In the genomic region with DNA sequence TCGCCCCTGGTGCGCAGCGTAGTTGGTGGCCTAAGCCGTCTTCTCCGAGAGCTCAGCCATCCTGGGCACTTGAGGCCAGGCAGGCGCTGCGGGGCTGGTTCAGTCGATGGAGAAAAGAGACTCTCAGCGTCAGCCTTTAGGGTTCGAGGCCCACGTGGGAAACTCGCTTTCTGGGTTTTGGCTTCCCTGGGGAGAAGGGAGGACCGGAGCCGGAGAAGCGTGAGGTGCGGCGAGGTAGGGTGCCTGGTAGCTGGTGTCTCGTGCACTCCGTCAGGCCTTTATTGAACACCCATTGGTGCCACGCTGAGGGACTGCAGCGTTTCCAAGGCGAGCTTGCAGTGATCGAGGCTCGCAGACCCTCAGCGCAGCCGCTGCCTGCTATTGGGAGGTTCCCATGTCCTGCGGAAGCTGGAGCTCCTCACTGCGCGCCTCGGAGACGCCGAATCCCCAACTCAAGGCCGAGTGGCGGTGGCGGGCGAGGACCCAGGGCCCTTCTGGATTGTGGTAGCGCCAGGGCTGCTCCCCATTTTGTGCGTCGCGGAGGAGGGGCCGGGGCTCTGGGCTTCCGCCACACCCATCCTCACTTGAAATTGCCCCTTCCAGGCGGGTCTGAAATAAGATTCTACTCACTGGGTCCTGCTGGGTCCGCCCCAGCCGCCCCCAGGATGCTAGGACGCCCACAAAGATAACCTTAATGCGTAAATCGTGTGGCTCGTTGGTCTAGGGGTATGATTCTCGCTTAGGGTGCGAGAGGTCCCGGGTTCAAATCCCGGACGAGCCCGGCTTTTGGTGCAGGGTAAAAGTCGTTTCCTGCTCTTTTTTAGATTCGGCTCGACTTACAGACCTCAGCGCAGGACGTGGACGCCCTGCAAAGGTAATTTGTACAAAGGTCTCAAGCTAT, we compare ENCODE assay signal across 9 cellular contexts. TPM values are rescaled to one million over a fixed set of nuclear protein-coding genes. Genes with fewer than 3 reads are reported as not detected.
DNase-seq lines count a peak whose midpoint lies in the region; ATAC-seq, FAIRE-seq and TF ChIP-seq lines count a peak whose summit lies in the region.
"Had no signal": no experiment of that assay in that cellular context is flagged by ENCODE, and none has a peak within 500 bp of the region (broad histone marks: within the 10 kb centered on the region; RNA-seq: fewer than 3 reads in every experiment).

No MANE protein-coding gene starts in this region.

- H3K9me3 ChIP-seq in PC-3 (ENCODE audit: low read length) (no peaks in the 10 kb centered on the region), K562 (replicated peaks; ENCODE audit: control insufficient read depth, insufficient read depth, low read depth, low read length) (no peaks in the 10 kb centered on the region), right lobe of liver (no peaks in the 10 kb centered on the region), Caco-2 (no peaks in the 10 kb centered on the region)

- in situ Hi-C loops in K562 (cut with MboI) = no loop called here

- no peaks in the 10 kb centered on the region for H3K9me2 ChIP-seq in PC-3 (replicated peaks; ENCODE audit: low read length)

- CTCF ChIA-PET in GM10248 (lab: Yijun Ruan, JAX) = interaction anchor here (1.3 kb wide), 1 partner anchor 21 kb away, joined by 3 read pairs; no protein-coding TSS in a partner anchor
- CTCF ChIA-PET in PC-3 (lab: Charles Lee) = no interaction called here
- CTCF ChIA-PET in K562 (lab: Yijun Ruan, JAX; ENCODE audit: low intra/inter-chr PET ratio) = no interaction called here
- CTCF ChIA-PET in Caco-2 (lab: Charles Lee) = no interaction called here

- H3K4me3 ChIP-seq in PC-3 (ENCODE audit: low read length) (no peak overlapping the region), K562 (peak overlapping the region; percentile 55), right lobe of liver (no peak overlapping the region), Caco-2 (ENCODE audit: low read depth, low read length) (no peak overlapping the region)

- H3K4me1 ChIP-seq in PC-3 (ENCODE audit: insufficient read depth, low read length) (no peaks in the 10 kb centered on the region), K562 (replicated peaks in 1 of 2; ENCODE audit: control insufficient read depth in 2 of 2, insufficient read depth in 2 of 2, low read length in 2 of 2) (peaks cover 23 to 55% of the 10 kb centered on the region in 2 experiments), right lobe of liver (peaks cover 0 to 5% (median 0%) of the 10 kb centered on the region in 4 donors), Caco-2 (no peaks in the 10 kb centered on the region)

- H3K27ac Mint-ChIP-seq in Caco-2 (ENCODE audit: unreplicated experiment) = no peak overlapping the region

- H3F3A ChIP-seq in PC-3 (ENCODE audit: low read length, unreplicated experiment) = no peaks in the 10 kb centered on the region

- TF ChIP-seq CTCF in GM10248 (IDR thresholded peaks at IDR 0.05; ENCODE audit: control extremely low read depth, extremely low read depth, low read depth, missing control alignments) (no peak), PC-3 (conservative IDR thresholded peaks at IDR 0.05; ENCODE audit: low read depth, low read length) (no peak), K562 (IDR thresholded peaks at IDR 0.05 in 2 of 3, conservative IDR thresholded peaks at IDR 0.05 in 1 of 3; ENCODE audit: insufficient read depth in 2 of 3, low read depth in 1 of 3, low read length in 3 of 3) (no peak), right lobe of liver (IDR thresholded peaks at IDR 0.05) (no peak), Caco-2 (IDR thresholded peaks at IDR 0.05; ENCODE audit: insufficient read depth in 1 of 2, low read depth in 1 of 2, low read length in 1 of 2, severe bottlenecking in 1 of 2, unreplicated experiment in 1 of 2) (no peak)

- TF ChIP-seq POLR2A in K562 (conservative IDR thresholded peaks at IDR 0.05) (peak; percentile 54), right lobe of liver (IDR thresholded peaks at IDR 0.05) (no peak)

- H3K9me1 ChIP-seq in K562 (ENCODE audit: control insufficient read depth, insufficient read depth, low read length) = no peaks in the 10 kb centered on the region

- peaks cover 4% of the 10 kb centered on the region for H3K9me3 Mint-ChIP-seq in Caco-2 (ENCODE audit: unreplicated experiment)

- intact Hi-C loops in PC-3 (cut with micrococcal nuclease) = no loop called here
- intact Hi-C loops in K562 (cut with micrococcal nuclease) = loop anchor here (1.0 to 10.0 kb wide), 3 partner anchors 37 to 316 kb away; partner anchors contain the start of gene CLUAP1
- intact Hi-C loops in right lobe of liver (cut with DNase I) = no loop called here
- intact Hi-C loops in Caco-2 (cut with micrococcal nuclease; ENCODE audit: unreplicated experiment) = no loop called here

- H3K27ac ChIP-seq in PC-3 (ENCODE audit: low read length) = no peak overlapping the region
- H3K27ac ChIP-seq in K562 (ENCODE audit: extremely low read depth, low read depth, low read length) = peak overlapping the region; percentile 70; the same call in 2 of the 3 replicates
- H3K27ac ChIP-seq in right lobe of liver = no peak overlapping the region

- under 1% methylated on average over 56 of the region's 61 CpGs for WGBS in K562 (ENCODE audit: insufficient coverage, low coverage, missing lambda C conversion rate)
- WGBS in right lobe of liver (ENCODE audit: insufficient coverage, low coverage, low lambda C conversion rate, missing lambda C conversion rate) = 1% methylated on average over 16 of the region's 61 CpGs

- no peak overlapping the region for H3K4me3 Mint-ChIP-seq in Caco-2 (ENCODE audit: unreplicated experiment)

- no peak overlapping the region for H2AFZ ChIP-seq in PC-3 (ENCODE audit: low read length)
- peak overlapping the region; percentile 98 for H2AFZ ChIP-seq in K562 (ENCODE audit: low read depth, low read length)

- DNase-seq in A172 (ENCODE audit: low spot score) (peak; percentile 80), GM10248 (ENCODE audit: extremely low spot score) (peak; percentile 69), PC-3 (peak; percentile 27), K562 (ENCODE audit: extremely low read depth in 1 of 4, low spot score in 3 of 4) (peak; percentile 74 to 85 (median 77)), right lobe of liver (peak in 1 of 3 donors; percentile 57), Caco-2 (no peak)

- no peak; the same call in 1 of the 2 replicates for TF ChIP-seq EP300 in K562 (IDR thresholded peaks at IDR 0.05; ENCODE audit: low read length)

- H3K4me2 ChIP-seq in PC-3 (ENCODE audit: low read length) (no peak overlapping the region), K562 (ENCODE audit: insufficient read depth, low read length) (peak overlapping the region; percentile 99)

- H3K36me3 ChIP-seq in PC-3 (ENCODE audit: low read depth, low read length) (no peaks in the 10 kb centered on the region), K562 (ENCODE audit: control insufficient read depth, insufficient read depth, low read length) (no peaks in the 10 kb centered on the region), right lobe of liver (no peaks in the 10 kb centered on the region), Caco-2 (ENCODE audit: control insufficient read depth, insufficient read depth, low read length) (no peaks in the 10 kb centered on the region)

- H3K79me2 ChIP-seq in PC-3 (ENCODE audit: low read length) (no peaks in the 10 kb centered on the region), K562 (ENCODE audit: control insufficient read depth, insufficient read depth, low read length) (no peaks in the 10 kb centered on the region)

- ATAC-seq in PC-3 (no peak; the same call in 1 of the 2 replicates), K562 (peak; percentile 67), right lobe of liver (peak in 3 of 4 donors; percentile 29 to 45 (median 41)), GM21447 (IDR thresholded peaks at IDR 0.05; ENCODE audit: unreplicated experiment) (no peak), HG03469 (IDR thresholded peaks at IDR 0.05; ENCODE audit: unreplicated experiment) (no peak)

- peaks cover 25% of the 10 kb centered on the region for H3K36me3 Mint-ChIP-seq in Caco-2 (ENCODE audit: insufficient read depth, unreplicated experiment)

- H3K27me3 Mint-ChIP-seq in Caco-2 (ENCODE audit: insufficient read depth, unreplicated experiment) = no peaks in the 10 kb centered on the region

- H3K9ac ChIP-seq in PC-3 (ENCODE audit: low read length) (no peak overlapping the region), K562 (ENCODE audit: insufficient read depth in 1 of 2, low read depth in 2 of 2, low read length in 2 of 2) (peak overlapping the region; percentile 63 to 95)

- no peak for TF ChIP-seq RAD21 in K562 (CRISPR knock-in tag; conservative IDR thresholded peaks at IDR 0.05 in 1 of 2, IDR thresholded peaks at IDR 0.05 in 1 of 2)

- BruUV-seq in PC-3 (replicated peaks; lab: Mats Ljungman, UMichigan) (no TSS peak), K562 (replicated peaks; lab: Mats Ljungman, UMichigan) (no TSS peak), Caco-2 (replicated peaks; lab: Mats Ljungman, UMichigan) (no TSS peak)

- FAIRE-seq in K562 (lab: Jason Lieb, UNC) = peak; percentile 73
- FAIRE-seq: islet of Langerhans had no signal

- POLR2A ChIA-PET in GM10248 (lab: Yijun Ruan, JAX) = no interaction called here
- POLR2A ChIA-PET in PC-3 (lab: Charles Lee; ENCODE audit: unreplicated experiment) = no interaction called here
- POLR2A ChIA-PET in K562 (lab: Yijun Ruan, JAX) = interaction anchor here (0.6 to 1.2 kb wide), 5 partner anchors 12 to 349 kb away, joined by 3 to 5 read pairs (median 3); no protein-coding TSS in a partner anchor
- POLR2A ChIA-PET in Caco-2 (lab: Charles Lee) = no interaction called here

- H3K27me3 ChIP-seq in PC-3 (ENCODE audit: low read length) (no peaks in the 10 kb centered on the region), K562 (ENCODE audit: control insufficient read depth in 2 of 2, insufficient read depth in 2 of 2, low read length in 2 of 2) (no peaks in the 10 kb centered on the region), right lobe of liver (peaks cover 20 to 35% of the 10 kb centered on the region in 2 donors), Caco-2 (replicated peaks; ENCODE audit: control insufficient read depth, insufficient read depth, low read length) (no peaks in the 10 kb centered on the region; the same call in 1 of the 2 replicates)

- no peaks in the 10 kb centered on the region for H4K20me1 ChIP-seq in PC-3 (ENCODE audit: low read length)
- H4K20me1 ChIP-seq in K562 (replicated peaks; ENCODE audit: control insufficient read depth, insufficient read depth, low read length) = no peaks in the 10 kb centered on the region

- no peaks in the 10 kb centered on the region for H3K4me1 Mint-ChIP-seq in Caco-2 (ENCODE audit: low read depth, unreplicated experiment)

RNA-seq across cellular contexts. Expression of gene OR1F1, which starts 1.2 kb away (rescaled TPM):
- total RNA-seq in A172 (2014; rRNA removed; shearing (Covaris generic)) = not detected in 2 replicates
- total RNA-seq in PC-3 (2014; rRNA removed) (not detected in 2 replicates), K562 (2014; rRNA removed) (0.45 TPM in 1 of 2 replicates, not detected in the other), K562 (2014; rRNA removed; fragmentation: Illumina TruSeq; extraction: Trizol) (0.15 and 0.54 TPM in 2 replicates), K562 (2015; rRNA removed; fragmentation: Illumina TruSeq; extraction: Trizol) (0.23 TPM in 1 of 2 replicates, not detected in the other), K562 (2021) (0.22 TPM in 1 of 2 replicates, not detected in the other), right lobe of liver (not detected), Caco-2 (2022) (not detected in 2 replicates)
- 0.81 and 1.4 TPM in 2 replicates for total RNA-seq in K562 (2011; cell fraction: chromatin; rRNA removed; ENCODE audit: low replicate concordance)
- 1.3 and 1.8 TPM in 2 replicates for total RNA-seq in K562 (2011; cell fraction: nucleolus; rRNA removed)
- 0.73 and 2.6 TPM in 2 replicates for total RNA-seq in K562 (2011; cell fraction: nucleoplasm; rRNA removed)
- polyA plus RNA-seq in K562 (2011; rRNA removed) (0.46 TPM in 2 replicates), K562 (2014; fragmentation: Illumina TruSeq; extraction: Trizol) (0.30 and 0.61 TPM in 2 replicates), K562 (2014; fragmentation: Nextera tagmentation; extraction: Ambion mirVana) (not detected), K562 (2014; rRNA removed) (0.12 and 0.25 TPM in 2 replicates)
- 1.1 and 1.3 TPM in 2 replicates for polyA plus RNA-seq in K562 (2011; cell fraction: cytosol; rRNA removed)
- 0.57 and 1.0 TPM in 2 replicates for polyA plus RNA-seq in K562 (2011; cell fraction: nucleus; rRNA removed)
- 0.08 and 0.11 TPM in 2 replicates for polyA plus RNA-seq in K562 (2012)
- 0.84 and 2.9 TPM in 2 replicates for polyA minus RNA-seq in K562 (2011; rRNA and poly(A)+ RNA removed)
- polyA minus RNA-seq in K562 (2011; cell fraction: cytosol; rRNA and poly(A)+ RNA removed) = 2.0 TPM in 1 of 2 replicates, not detected in the other
- polyA minus RNA-seq in K562 (2011; cell fraction: nucleus; rRNA and poly(A)+ RNA removed) = 0.44 TPM in 1 of 2 replicates, not detected in the other

RNA-seq across cellular contexts. Expression of gene ZNF200, which starts 45.8 kb away (rescaled TPM):
- 14.6 and 17.2 TPM in 2 replicates for total RNA-seq in A172 (2014; rRNA removed; shearing (Covaris generic))
- total RNA-seq in PC-3 (2014; rRNA removed) = 4.7 and 5.0 TPM in 2 replicates
- total RNA-seq in K562 (2011; cell fraction: chromatin; rRNA removed; ENCODE audit: low replicate concordance) = 21.1 and 31.6 TPM in 2 replicates
- total RNA-seq in K562 (2011; cell fraction: nucleolus; rRNA removed) = 11.8 and 12.5 TPM in 2 replicates
- total RNA-seq in K562 (2011; cell fraction: nucleoplasm; rRNA removed) = 19.4 and 23.4 TPM in 2 replicates
- total RNA-seq in K562 (2014; rRNA removed) = 11.2 and 11.8 TPM in 2 replicates
- 11.6 and 15.1 TPM in 2 replicates for total RNA-seq in K562 (2014; rRNA removed; fragmentation: Illumina TruSeq; extraction: Trizol)
- total RNA-seq in K562 (2015; rRNA removed; fragmentation: Illumina TruSeq; extraction: Trizol) = 12.1 and 14.5 TPM in 2 replicates
- total RNA-seq in K562 (2021) = 9.6 and 11.5 TPM in 2 replicates
- 5.3 and 6.0 TPM in 2 replicates for polyA plus RNA-seq in K562 (2011; rRNA removed)
- 2.3 and 3.2 TPM in 2 replicates for polyA plus RNA-seq in K562 (2011; cell fraction: cytosol; rRNA removed)
- polyA plus RNA-seq in K562 (2011; cell fraction: nucleus; rRNA removed) = 10.2 and 11.2 TPM in 2 replicates
- polyA plus RNA-seq in K562 (2012) = 7.0 and 8.5 TPM in 2 replicates
- polyA plus RNA-seq in K562 (2014; fragmentation: Illumina TruSeq; extraction: Trizol) = 9.2 and 11.0 TPM in 2 replicates
- 1 to 10 TPM; 4.8 to 6.6 TPM for polyA plus RNA-seq in K562 (2014; fragmentation: Nextera tagmentation; extraction: Ambion mirVana)
- 8.4 and 9.8 TPM in 2 replicates for polyA plus RNA-seq in K562 (2014; rRNA removed)
- 9.5 and 11.7 TPM in 2 replicates for polyA minus RNA-seq in K562 (2011; rRNA and poly(A)+ RNA removed)
- 4.2 and 5.6 TPM in 2 replicates for polyA minus RNA-seq in K562 (2011; cell fraction: cytosol; rRNA and poly(A)+ RNA removed)
- polyA minus RNA-seq in K562 (2011; cell fraction: nucleus; rRNA and poly(A)+ RNA removed) = 7.8 and 11.9 TPM in 2 replicates
- 1 to 10 TPM; 1.9 to 4.8 (median 3.5) TPM for total RNA-seq in right lobe of liver
- 11.3 and 12.1 TPM in 2 replicates for total RNA-seq in Caco-2 (2022)

RNA-seq across cellular contexts. Expression of gene ZNF213, which starts 54.3 kb away (rescaled TPM):
- total RNA-seq in A172 (2014; rRNA removed; shearing (Covaris generic)) = 2.1 and 4.6 TPM in 2 replicates
- total RNA-seq in PC-3 (2014; rRNA removed) (3.6 and 9.6 TPM in 2 replicates), K562 (2014; rRNA removed) (2.7 and 3.2 TPM in 2 replicates), K562 (2014; rRNA removed; fragmentation: Illumina TruSeq; extraction: Trizol) (0.61 and 0.84 TPM in 2 replicates), K562 (2015; rRNA removed; fragmentation: Illumina TruSeq; extraction: Trizol) (1.8 and 2.1 TPM in 2 replicates), K562 (2021) (9.3 and 10.0 TPM in 2 replicates), right lobe of liver (1 to 10 TPM; 1.3 to 4.4 (median 1.7) TPM), Caco-2 (2022) (5.3 and 5.5 TPM in 2 replicates)
- total RNA-seq in K562 (2011; cell fraction: chromatin; rRNA removed; ENCODE audit: low replicate concordance) = 3.3 and 8.4 TPM in 2 replicates
- 6.6 and 7.7 TPM in 2 replicates for total RNA-seq in K562 (2011; cell fraction: nucleolus; rRNA removed)
- 4.5 and 4.7 TPM in 2 replicates for total RNA-seq in K562 (2011; cell fraction: nucleoplasm; rRNA removed)
- polyA plus RNA-seq in K562 (2011; rRNA removed) (0.74 and 1.2 TPM in 2 replicates), K562 (2014; fragmentation: Illumina TruSeq; extraction: Trizol) (1.8 and 5.0 TPM in 2 replicates), K562 (2014; fragmentation: Nextera tagmentation; extraction: Ambion mirVana) (under 1 TPM; 0.49 to 0.62 TPM), K562 (2014; rRNA removed) (3.1 and 3.2 TPM in 2 replicates)
- polyA plus RNA-seq in K562 (2011; cell fraction: cytosol; rRNA removed) = 0.93 and 2.0 TPM in 2 replicates
- 3.5 and 6.9 TPM in 2 replicates for polyA plus RNA-seq in K562 (2011; cell fraction: nucleus; rRNA removed)
- polyA plus RNA-seq in K562 (2012) = 6.1 and 13.6 TPM in 2 replicates
- 0.88 and 0.99 TPM in 2 replicates for polyA minus RNA-seq in K562 (2011; rRNA and poly(A)+ RNA removed)
- polyA minus RNA-seq in K562 (2011; cell fraction: cytosol; rRNA and poly(A)+ RNA removed) = 3.6 and 7.0 TPM in 2 replicates
- polyA minus RNA-seq in K562 (2011; cell fraction: nucleus; rRNA and poly(A)+ RNA removed) = 3.0 and 3.4 TPM in 2 replicates

Comparison
In these comparisons a context has a peak if more than half of its experiments do, and no peak if none do; other contexts are left out.
1. DNase-seq: peak in A172 (single experiment), GM10248 (single experiment), PC-3 (single experiment) and K562 (4 of 4); none in Caco-2 (0 of 2).
2. ATAC-seq: peak in K562 (single experiment) and right lobe of liver (3 of 4); none in PC-3 (single experiment), GM21447 (single experiment) and HG03469 (single experiment).